ENCODE assay signal across 8 cellular contexts in genomic region chr15:70856884-70857546, GRCh38. TPM values are rescaled to one million over a fixed set of nuclear protein-coding genes. Genes with fewer than 3 reads are reported as not detected.
DNase-seq lines count a peak whose midpoint lies in the region; ATAC-seq lines count a peak whose summit lies in the region.

No MANE protein-coding gene starts in this region.

- peak overlapping the region; percentile 86 for H3K27ac ChIP-seq in angular gyrus (ENCODE audit: low read depth, low read length)

- peak; percentile 68 for ATAC-seq in left ventricle myocardium superior
- ATAC-seq in GM18498 (IDR thresholded peaks at IDR 0.05; ENCODE audit: unreplicated experiment), result no peak
- no peak for ATAC-seq in HG03135 (IDR thresholded peaks at IDR 0.05; ENCODE audit: unreplicated experiment)

- DNase-seq in GM04503 (ENCODE audit: low read depth), result peak; percentile 95
- DNase-seq in left ventricle myocardium superior, result peak; percentile 77
- peak; percentile 99 for DNase-seq in skeletal muscle cell (ENCODE audit: low read depth)
- no peak for DNase-seq in SIG-M5 (lab: John Stamatoyannopoulos, UW)
- DNase-seq in NCI-H2029 treated with DMSO at 0.1 percent for 48 hours (lab: John Stamatoyannopoulos, UW), result no peak

- H3K4me3 ChIP-seq in skeletal muscle cell (ENCODE audit: low read depth, low read length), result peak overlapping the region; percentile 18

- intact Hi-C loops in left ventricle myocardium superior (cut with micrococcal nuclease), result no loop called here

RNA-seq across cellular contexts. Expression of gene LARP6, which starts 3.1 kb away (rescaled TPM):
- 54.8 TPM for total RNA-seq in left ventricle myocardium superior

RNA-seq across cellular contexts. Expression of gene THAP10, which starts 35.2 kb away (rescaled TPM):
- total RNA-seq in left ventricle myocardium superior, result 4.7 TPM

RNA-seq across cellular contexts. Expression of gene LRRC49, which starts 35.6 kb away (rescaled TPM):
- 79.8 TPM for total RNA-seq in left ventricle myocardium superior

Comparison
In these comparisons a context has a peak if more than half of its experiments do, and no peak if none do; other contexts are left out.
1. DNase-seq: peak in GM04503 (single experiment), left ventricle myocardium superior (single experiment) and skeletal muscle cell (single experiment); none in SIG-M5 (single experiment) and NCI-H2029 treated with DMSO at 0.1 percent for 48 hours (single experiment).